Comparison of ENCODE assay signal across 23 cellular contexts in genomic region chr2:224222976-224223375, GRCh38.
"Had no signal": no experiment of that assay in that cellular context is flagged by ENCODE, and none has a peak within 500 bp of the region (broad histone marks: within the 10 kb centered on the region; RNA-seq: fewer than 3 reads in every experiment).

No MANE protein-coding gene starts in this region.

- H3K4me1 ChIP-seq: lower lobe of right lung, uterus had no signal

- H3K4me1 Mint-ChIP-seq: activated B cell treated with CpG ODN at 0.5 μM for 24 hours; central memory CD8-positive, alpha-beta T cell; naive thymus-derived CD4-positive, alpha-beta T cell; T-helper 17 cell had no signal

- H3K36me3 ChIP-seq: esophagus squamous epithelium, lower lobe of right lung, neutrophil, tibial nerve, uterus had no signal

- H3K27ac Mint-ChIP-seq: activated B cell treated with CpG ODN at 0.5 μM for 24 hours; activated CD4-positive, alpha-beta T cell treated with anti-CD3 and anti-CD28 coated beads, Interleukin-2, amount 10 ng/mL, durations not matched to agents 24 days and 14 days; activated naive CD8-positive, alpha-beta T cell; activated T-cell treated with anti-CD3 and anti-CD28 coated beads, Interleukin-2, amount 50 U/mL, for 72 hours; naive thymus-derived CD4-positive, alpha-beta T cell; T-helper 17 cell had no signal

- H3K9me3 Mint-ChIP-seq: activated B cell treated with CpG ODN at 0.5 μM for 24 hours; activated T-cell treated with anti-CD3 and anti-CD28 coated beads, Interleukin-2, amount 50 U/mL, for 72 hours; central memory CD8-positive, alpha-beta T cell had no signal

- FAIRE-seq: endothelial cell of umbilical vein had no signal

- ATAC-seq: activated T-cell treated with anti-CD3 and anti-CD28 coated beads, Interleukin-2, amount 50 U/mL, for 72 hours; lower lobe of right lung; naive thymus-derived CD4-positive, alpha-beta T cell; T-helper 17 cell had no signal

- H3K27ac ChIP-seq: lower lobe of right lung, neutrophil, uterus had no signal

- H3K9me3 ChIP-seq: esophagus squamous epithelium, lower lobe of right lung, neutrophil, uterus had no signal

- H3K36me3 Mint-ChIP-seq: activated naive CD8-positive, alpha-beta T cell; brain; naive thymus-derived CD4-positive, alpha-beta T cell had no signal

- DNase-seq: activated B cell treated with CpG ODN at 0.5 μM for 24 hours; activated CD4-positive, alpha-beta T cell treated with anti-CD3 and anti-CD28 coated beads, Interleukin-2, amount 10 ng/mL, durations not matched to agents 24 days and 14 days; activated CD8-positive, alpha-beta memory T cell treated with anti-CD3 and anti-CD28 coated beads, Interleukin-2, amount 50 U/mL, for 48 hours; activated gamma-delta T cell; activated T-cell treated with anti-CD3 and anti-CD28 coated beads, Interleukin-2, amount 50 U/mL, for 72 hours; amygdala; cortex of kidney; effector CD8-positive, alpha-beta T cell; esophagus squamous epithelium; glutamatergic neuron; left cardiac atrium; lower lobe of right lung; naive thymus-derived CD4-positive, alpha-beta T cell; stimulated activated CD4-positive, alpha-beta T cell treated with anti-CD3 and anti-CD28 coated beads, Interleukin-4, amount 100 ng/mL, for 24 hours; stimulated activated naive CD4-positive, alpha-beta T cell; T-helper 17 cell; uterus had no signal

- H3K27me3 ChIP-seq: esophagus squamous epithelium, neutrophil, tibial nerve, uterus had no signal

- H3K4me3 ChIP-seq: esophagus squamous epithelium, lower lobe of right lung, tibial nerve, uterus had no signal

- H3K4me3 Mint-ChIP-seq: activated B cell treated with CpG ODN at 0.5 μM for 24 hours; activated CD4-positive, alpha-beta T cell treated with anti-CD3 and anti-CD28 coated beads, Interleukin-2, amount 10 ng/mL, durations not matched to agents 24 days and 14 days; activated naive CD8-positive, alpha-beta T cell; activated T-cell treated with anti-CD3 and anti-CD28 coated beads, Interleukin-2, amount 50 U/mL, for 72 hours; central memory CD8-positive, alpha-beta T cell; naive thymus-derived CD4-positive, alpha-beta T cell; T-helper 17 cell had no signal
